Comparison of ENCODE assay signal across 17 cellular contexts in the genomic region with DNA sequence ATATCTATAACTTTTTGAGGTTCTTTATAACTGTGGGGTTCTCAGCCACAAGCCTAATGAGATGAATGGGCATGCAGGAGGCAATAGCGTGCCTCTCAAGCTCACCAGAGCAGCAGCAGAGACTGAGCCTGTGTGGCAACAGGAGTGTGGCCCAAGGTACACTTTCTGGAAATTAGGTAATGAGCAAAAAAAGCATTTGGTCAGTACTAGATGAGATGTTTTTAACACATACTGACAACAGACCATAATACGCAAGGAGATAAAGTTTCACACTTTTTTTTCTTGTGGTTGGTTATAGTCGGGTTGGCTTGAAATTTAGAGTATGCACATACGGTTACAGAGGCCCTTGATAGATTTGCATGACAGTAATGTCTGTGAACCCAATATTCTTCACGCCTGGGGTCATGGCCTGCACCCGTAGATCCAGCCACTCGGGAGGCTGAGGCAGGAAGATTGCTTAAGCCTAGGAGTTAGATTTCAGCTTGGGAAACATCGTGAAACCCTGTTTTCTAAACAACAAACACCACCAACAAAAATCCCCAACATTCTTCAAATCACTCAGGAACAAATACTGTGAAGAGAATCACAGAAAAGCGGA.
"Had no signal": no experiment of that assay in that cellular context is flagged by ENCODE, and none has a peak within 500 bp of the region (broad histone marks: within the 10 kb centered on the region; RNA-seq: fewer than 3 reads in every experiment).

No MANE protein-coding gene starts in this region.

- H3K36me3 ChIP-seq: pancreas, suprapubic skin, thyroid gland had no signal

- H3K4me3 ChIP-seq: hepatocyte, pancreas, smooth muscle cell, suprapubic skin, thyroid gland had no signal

- H2AFZ ChIP-seq: hepatocyte had no signal

- H3K79me2 ChIP-seq: hepatocyte had no signal

- H3K27me3 ChIP-seq: hepatocyte, pancreas, suprapubic skin, thyroid gland had no signal

- H3K27ac ChIP-seq: hepatocyte, pancreas, suprapubic skin, thyroid gland had no signal

- H3K9me3 ChIP-seq: pancreas, suprapubic skin, thyroid gland had no signal

- DNase-seq: erythroblast; foreskin melanocyte; head of caudate nucleus; kidney glomerular epithelial cell; occipital lobe; pancreas; right cardiac atrium; stimulated activated CD4-positive, alpha-beta T cell treated with anti-CD3 and anti-CD28 coated beads, Interleukin-2, amount 100 ng/mL, for 48 hours; stimulated activated naive CD8-positive, alpha-beta T cell treated with anti-CD3 and anti-CD28 coated beads, Interleukin-15, Interleukin-2, amounts not matched to agents 100 U/mL and 50 U/mL, for 24 hours; thyroid gland had no signal

- ATAC-seq: left lobe of liver; pancreas; right cardiac atrium; stimulated activated naive CD8-positive, alpha-beta T cell treated with anti-CD3 and anti-CD28 coated beads, Interleukin-15, Interleukin-2, amounts not matched to agents 100 U/mL and 50 U/mL, for 24 hours had no signal

- H3K4me1 ChIP-seq: pancreas, suprapubic skin had no signal

- FAIRE-seq: colon, endothelial cell of umbilical vein, pancreas, urothelium cell line had no signal

- H3K4me2 ChIP-seq: hepatocyte, smooth muscle cell had no signal
